ENCODE assay signal across 9 cellular contexts in the genomic region with DNA sequence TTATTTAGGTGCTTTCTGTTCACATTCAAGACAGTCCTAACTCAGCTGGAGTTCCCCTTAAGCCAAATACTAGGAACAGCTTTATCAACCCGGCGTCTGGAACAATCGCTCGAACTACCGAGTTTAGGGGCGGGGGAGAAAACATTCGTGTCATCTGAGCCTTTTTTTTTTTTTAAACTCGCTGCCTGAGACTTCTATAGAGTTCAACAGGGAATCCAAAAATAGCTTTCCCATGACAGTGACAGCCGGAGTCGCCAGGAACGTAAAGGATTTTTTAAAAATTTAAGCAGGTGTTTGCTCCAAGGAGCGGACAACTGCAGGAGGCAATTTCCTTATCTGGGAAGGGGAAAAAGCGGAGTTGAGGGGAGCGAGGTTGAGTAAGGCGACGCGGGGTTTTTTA. TPM values are rescaled to one million over a fixed set of nuclear protein-coding genes. Genes with fewer than 3 reads are reported as not detected.
DNase-seq lines count a peak whose midpoint lies in the region; ATAC-seq, FAIRE-seq and TF ChIP-seq lines count a peak whose summit lies in the region.
"Had no signal": no experiment of that assay in that cellular context is flagged by ENCODE, and none has a peak within 500 bp of the region (broad histone marks: within the 10 kb centered on the region; RNA-seq: fewer than 3 reads in every experiment).

No MANE protein-coding gene starts in this region.

- 1% methylated on average over 16 of the region's 17 CpGs for WGBS in GM12878 (ENCODE audit: insufficient coverage, insufficient replicate concordance, low lambda C conversion rate, missing lambda C conversion rate)
- WGBS in smooth muscle cell (ENCODE audit: low lambda C conversion rate), result under 1% methylated on average over 17 of the region's 17 CpGs

- ATAC-seq in GM21576 (IDR thresholded peaks at IDR 0.05; ENCODE audit: unreplicated experiment), result peak; percentile 19
- ATAC-seq in GM12878, result peak; percentile 39
- ATAC-seq in GM21390 (IDR thresholded peaks at IDR 0.05; ENCODE audit: unreplicated experiment), result no peak

- no peak for TF ChIP-seq RAD21 in GM12878 (IDR thresholded peaks at IDR 0.05; ENCODE audit: insufficient read depth, low read depth, low read length)

- peak overlapping the region; percentile 77 for H3K27ac ChIP-seq in GM12878 (ENCODE audit: control insufficient read depth, insufficient read depth)
- H3K27ac ChIP-seq in smooth muscle cell (ENCODE audit: low read depth), result peak overlapping the region; percentile 78

- H4K20me1 ChIP-seq in GM12878 (ENCODE audit: control insufficient read depth, insufficient read depth), result no peaks in the 10 kb centered on the region
- peaks cover 38% of the 10 kb centered on the region for H4K20me1 ChIP-seq in smooth muscle cell (ENCODE audit: low read depth)

- H3K79me2 ChIP-seq in GM12878 (ENCODE audit: control insufficient read depth, insufficient read depth, low read length) (peaks cover 23% of the 10 kb centered on the region), smooth muscle cell (ENCODE audit: low read depth) (peaks cover 48% of the 10 kb centered on the region)

- TF ChIP-seq EP300 in GM12878 (IDR thresholded peaks at IDR 0.05; ENCODE audit: borderline replicate concordance in 1 of 2, control insufficient read depth in 1 of 2, low read depth in 2 of 2, low read length in 2 of 2), result no peak

- SMC1A ChIA-PET in GM12878 (lab: Charles Lee; ENCODE audit: uncharacterized antibody, unreplicated experiment), result interaction anchor here (0.7 to 2.9 kb wide), 6 partner anchors 9 to 213 kb away, joined by 3 to 23 read pairs (median 7); no protein-coding TSS in a partner anchor

- no peaks in the 10 kb centered on the region for H3K9me3 Mint-ChIP-seq in Caco-2 (ENCODE audit: unreplicated experiment)

- peak overlapping the region; percentile 89 for H3K27ac Mint-ChIP-seq in Caco-2 (ENCODE audit: unreplicated experiment)

- DNase-seq in Caco-2, result peak in 1 of 2 experiments; percentile 20
- DNase-seq in OCI-M1 (lab: John Stamatoyannopoulos, UW), result peak; percentile 89
- DNase-seq in GM12878 (ENCODE audit: low read depth, low spot score), result no peak
- DNase-seq in smooth muscle cell (lab: John Stamatoyannopoulos, UW; ENCODE audit: unreplicated experiment), result no peak
- DNase-seq in COLO668 (lab: John Stamatoyannopoulos, UW; ENCODE audit: unreplicated experiment), result no peak

- peak overlapping the region; percentile 53 for H3K4me2 ChIP-seq in GM12878 (ENCODE audit: control insufficient read depth, insufficient read depth)
- peak overlapping the region; percentile 82 for H3K4me2 ChIP-seq in smooth muscle cell

- H3K4me3 Mint-ChIP-seq in Caco-2 (ENCODE audit: unreplicated experiment), result peak overlapping the region; percentile 100

- peaks cover 10% of the 10 kb centered on the region for H3K4me1 Mint-ChIP-seq in Caco-2 (ENCODE audit: low read depth, unreplicated experiment)

- CTCF ChIA-PET in Caco-2 (lab: Charles Lee), result interaction anchor here (0.7 to 1.6 kb wide), 4 partner anchors 16 to 204 kb away, joined by 3 to 7 read pairs (median 6); no protein-coding TSS in a partner anchor
- CTCF ChIA-PET in GM12878 (lab: Yijun Ruan, JAX), result interaction anchor here (0.6 to 3.6 kb wide), 13 partner anchors 9 to 1392 kb away, joined by 3 to 40 read pairs (median 4); no protein-coding TSS in a partner anchor

- H3K9me3 ChIP-seq in Caco-2 (no peaks in the 10 kb centered on the region), GM12878 (replicated peaks; ENCODE audit: control insufficient read depth, insufficient read depth, low read length) (peaks cover 2% of the 10 kb centered on the region; the same call in 1 of the 3 replicates), iPS-18c (ENCODE audit: control insufficient read depth, insufficient read depth, low read length) (no peaks in the 10 kb centered on the region), smooth muscle cell (replicated peaks; ENCODE audit: low read depth) (peaks cover 6% of the 10 kb centered on the region)

- no peak for FAIRE-seq in GM12878 (lab: Jason Lieb, UNC)
- FAIRE-seq: TTC549 had no signal

- H3F3A ChIP-seq in smooth muscle cell (ENCODE audit: low read depth), result no peaks in the 10 kb centered on the region

- no TSS peak for BruUV-seq in Caco-2 (replicated peaks; lab: Mats Ljungman, UMichigan)
- no TSS peak for BruUV-seq in GM12878 (replicated peaks; lab: Mats Ljungman, UMichigan)

- no peaks in the 10 kb centered on the region for H3K27me3 Mint-ChIP-seq in Caco-2 (ENCODE audit: insufficient read depth, unreplicated experiment)

- peaks cover 24% of the 10 kb centered on the region for H3K36me3 Mint-ChIP-seq in Caco-2 (ENCODE audit: insufficient read depth, unreplicated experiment)

- TF ChIP-seq CTCF in Caco-2 (IDR thresholded peaks at IDR 0.05; ENCODE audit: insufficient read depth in 1 of 2, low read depth in 1 of 2, low read length in 1 of 2, severe bottlenecking in 1 of 2, unreplicated experiment in 1 of 2) (no peak), GM12878 (IDR thresholded peaks at IDR 0.05 in 2 of 3, conservative IDR thresholded peaks at IDR 0.05 in 1 of 3; ENCODE audit: control insufficient read depth in 2 of 3, extremely low read depth in 1 of 3, insufficient read depth in 1 of 3, low read depth in 3 of 3, low read length in 3 of 3) (no peak), smooth muscle cell (IDR thresholded peaks at IDR 0.05; ENCODE audit: borderline replicate concordance, insufficient read depth, poor library complexity, severe bottlenecking) (no peak)

- peak overlapping the region; percentile 99; the same call in 1 of the 2 replicates for H2AFZ ChIP-seq in GM12878 (ENCODE audit: control insufficient read depth, low read depth, low read length)
- H2AFZ ChIP-seq in smooth muscle cell (ENCODE audit: low read depth), result peak overlapping the region; percentile 98

- no peaks in the 10 kb centered on the region for H3K27me3 ChIP-seq in Caco-2 (replicated peaks; ENCODE audit: control insufficient read depth, insufficient read depth, low read length)
- H3K27me3 ChIP-seq in GM12878 (replicated peaks in 1 of 2; ENCODE audit: control insufficient read depth in 2 of 2, insufficient read depth in 2 of 2, low read length in 1 of 2), result no peaks in the 10 kb centered on the region
- no peaks in the 10 kb centered on the region for H3K27me3 ChIP-seq in smooth muscle cell (ENCODE audit: low read depth)

- H3K4me3 ChIP-seq in Caco-2 (ENCODE audit: low read depth, low read length), result peak overlapping the region; percentile 89
- peak overlapping the region; percentile 86 for H3K4me3 ChIP-seq in GM12878
- peak overlapping the region; percentile 99 for H3K4me3 ChIP-seq in iPS-18c (ENCODE audit: insufficient read depth, low read depth, low read length)
- H3K4me3 ChIP-seq in smooth muscle cell, result peak overlapping the region; percentile 98

- TF ChIP-seq POLR2A in GM12878 (IDR thresholded peaks at IDR 0.05; ENCODE audit: low read depth, low read length), result no peak

- H3K36me3 ChIP-seq in Caco-2 (ENCODE audit: control insufficient read depth, insufficient read depth, low read length) (no peaks in the 10 kb centered on the region), GM12878 (ENCODE audit: control insufficient read depth in 2 of 2, insufficient read depth in 2 of 2, low read length in 1 of 2) (no peaks in the 10 kb centered on the region), smooth muscle cell (ENCODE audit: low read depth) (no peaks in the 10 kb centered on the region)

- POLR2A ChIA-PET in Caco-2 (lab: Charles Lee) (no interaction called here), GM12878 (lab: Charles Lee) (interaction anchor here (1.1 kb wide), 1 partner anchor 16 kb away, joined by 5 read pairs; no protein-coding TSS in a partner anchor)

- H3K4me1 ChIP-seq in Caco-2, result peaks cover 5% of the 10 kb centered on the region; the same call in 1 of the 2 replicates
- H3K4me1 ChIP-seq in GM12878 (ENCODE audit: control insufficient read depth, insufficient read depth, low read length), result peaks cover 4% of the 10 kb centered on the region; the same call in 1 of the 2 replicates
- H3K4me1 ChIP-seq in smooth muscle cell (ENCODE audit: low read depth), result no peaks in the 10 kb centered on the region

- intact Hi-C loops in Caco-2 (cut with micrococcal nuclease; ENCODE audit: unreplicated experiment) (no loop called here), GM12878 (cut with micrococcal nuclease; ENCODE audit: unreplicated experiment) (no loop called here)

- H3K9ac ChIP-seq in GM12878 (ENCODE audit: control insufficient read depth, insufficient read depth, low read length) (peak overlapping the region; percentile 83), smooth muscle cell (ENCODE audit: low read depth) (peak overlapping the region; percentile 93)

- in situ Hi-C loops in GM12878 (cut with MboI), result no loop called here

- RAD21 ChIA-PET in GM12878 (lab: Charles Lee; ENCODE audit: unreplicated experiment), result interaction anchor here (0.6 to 1.8 kb wide), 7 partner anchors 10 to 453 kb away, joined by 3 to 18 read pairs (median 7); no protein-coding TSS in a partner anchor

RNA-seq across cellular contexts. Expression of a gene that starts 0.8 kb away (rescaled TPM):
- total RNA-seq in Caco-2 (2022) (10.9 and 12.7 TPM in 2 replicates), GM12878 (2014; rRNA removed) (6.3 and 7.5 TPM in 2 replicates), GM12878 (2014; rRNA removed; fragmentation: Illumina TruSeq; extraction: Trizol) (4.8 and 6.9 TPM in 2 replicates), GM12878 (2021) (6.7 and 7.1 TPM in 2 replicates), smooth muscle cell (18.9 and 19.7 TPM in 2 replicates)
- total RNA-seq in GM12878 (2013; cell fraction: nucleolus; rRNA removed), result 25.0 and 27.0 TPM in 2 replicates
- 4.5 TPM for polyA plus RNA-seq in GM12878 (2011; ENCODE audit: low read depth)
- polyA plus RNA-seq in GM12878 (2011; rRNA removed) (10.9 and 11.7 TPM in 2 replicates), GM12878 (2014; fragmentation: Illumina TruSeq; extraction: Trizol) (5.3 and 6.8 TPM in 2 replicates), GM12878 (2014; fragmentation: Nextera tagmentation; extraction: Ambion mirVana) (1 to 10 TPM; 1.4 to 2.6 TPM), GM12878 (2014; rRNA removed) (3.4 and 4.4 TPM in 2 replicates), GM12878 (2016; fragmentation: Nextera tagmentation; extraction: Ambion mirVana) (10 to 100 TPM in 1 of 2 experiments, 1 to 10 TPM in 1; 8.3 to 10.5 TPM), smooth muscle cell (9.9 and 14.7 TPM in 2 replicates)
- polyA plus RNA-seq in GM12878 (2011; cell fraction: cytosol; rRNA removed), result 5.9 and 7.5 TPM in 2 replicates
- 8.3 and 12.0 TPM in 2 replicates for polyA plus RNA-seq in GM12878 (2011; cell fraction: nucleus; rRNA removed)
- polyA plus RNA-seq in GM12878 (2012), result 4.3 and 4.5 TPM in 2 replicates
- polyA minus RNA-seq in GM12878 (2011; rRNA and poly(A)+ RNA removed), result 9.5 and 13.5 TPM in 2 replicates
- polyA minus RNA-seq in GM12878 (2011; cell fraction: cytosol; rRNA and poly(A)+ RNA removed), result 3.2 and 4.7 TPM in 2 replicates
- polyA minus RNA-seq in GM12878 (2011; cell fraction: nucleus; rRNA and poly(A)+ RNA removed), result 8.2 and 10.5 TPM in 2 replicates

RNA-seq across cellular contexts. Expression of a gene that starts 58.5 kb away (rescaled TPM):
- total RNA-seq in Caco-2 (2022), result 0.14 and 0.23 TPM in 2 replicates
- 0.06 and 0.07 TPM in 2 replicates for total RNA-seq in GM12878 (2013; cell fraction: nucleolus; rRNA removed)
- 0.11 TPM in 1 of 2 replicates, not detected in the other for total RNA-seq in GM12878 (2014; rRNA removed)
- total RNA-seq in GM12878 (2014; rRNA removed; fragmentation: Illumina TruSeq; extraction: Trizol), result 0.04 TPM in 1 of 2 replicates, not detected in the other
- total RNA-seq in GM12878 (2021), result 0.05 TPM in 1 of 2 replicates, not detected in the other
- polyA plus RNA-seq in GM12878 (2011; ENCODE audit: low read depth), result 0.05 TPM
- polyA plus RNA-seq in GM12878 (2011; rRNA removed), result 0.03 and 0.08 TPM in 2 replicates
- under 0.01 TPM in 1 of 2 replicates, not detected in the other for polyA plus RNA-seq in GM12878 (2011; cell fraction: cytosol; rRNA removed)
- 0.03 and 0.18 TPM in 2 replicates for polyA plus RNA-seq in GM12878 (2011; cell fraction: nucleus; rRNA removed)
- 0.03 and 0.18 TPM in 2 replicates for polyA plus RNA-seq in GM12878 (2012)
- polyA plus RNA-seq in GM12878 (2014; fragmentation: Illumina TruSeq; extraction: Trizol), result 0.03 TPM in 1 of 2 replicates, not detected in the other
- polyA plus RNA-seq in GM12878 (2014; fragmentation: Nextera tagmentation; extraction: Ambion mirVana), result not detected
- 0.01 TPM in 2 replicates for polyA plus RNA-seq in GM12878 (2014; rRNA removed)
- polyA plus RNA-seq in GM12878 (2016; fragmentation: Nextera tagmentation; extraction: Ambion mirVana), result under 1 TPM in 1 of 2 experiments, not detected in 1; 0.44 TPM
- polyA minus RNA-seq in GM12878 (2011; rRNA and poly(A)+ RNA removed), result not detected in 2 replicates
- not detected in 2 replicates for polyA minus RNA-seq in GM12878 (2011; cell fraction: cytosol; rRNA and poly(A)+ RNA removed)
- not detected in 2 replicates for polyA minus RNA-seq in GM12878 (2011; cell fraction: nucleus; rRNA and poly(A)+ RNA removed)
- 2.7 and 3.7 TPM in 2 replicates for total RNA-seq in smooth muscle cell
- 0.86 and 1.7 TPM in 2 replicates for polyA plus RNA-seq in smooth muscle cell
